In genomic region chr3:27046346-27046745, GRCh38 we compare ENCODE assay signal across 29 cellular contexts.
"Had no signal": no experiment of that assay in that cellular context is flagged by ENCODE, and none has a peak within 500 bp of the region (broad histone marks: within the 10 kb centered on the region; RNA-seq: fewer than 3 reads in every experiment).

No MANE protein-coding gene starts in this region.

- H3K27ac Mint-ChIP-seq: activated naive CD4-positive, alpha-beta T cell treated with anti-CD3 and anti-CD28 coated beads for 36 hours; activated naive CD8-positive, alpha-beta T cell treated with anti-CD3 and anti-CD28 coated beads for 36 hours; activated T-helper 1 cell treated with anti-CD3 and anti-CD28 coated beads, Interleukin-12 subunit alpha, Interleukin-12 subunit beta, Interleukin-2, Interleukin-4 antibody, amounts not matched to agents 30 ng/mL and 10 ng/mL and 1 ng/mL, durations not matched to agents 14 hours and 24 hours and 36 hours; naive B cell; stimulated activated naive B cell treated with anti-CD40 and anti-IgM and Interleukin-4, amounts not matched to agents 10 μg/mL and 1 μg/mL and 100 μg/mL, for 72 hours; T-cell had no signal

- H3K27me3 ChIP-seq: adrenal gland, dorsolateral prefrontal cortex, ovary, stomach, thyroid gland, upper lobe of right lung had no signal

- H3K36me3 ChIP-seq: adrenal gland, ovary, stomach, thyroid gland, upper lobe of right lung had no signal

- H3K27me3 Mint-ChIP-seq: activated naive CD8-positive, alpha-beta T cell treated with anti-CD3 and anti-CD28 coated beads for 36 hours; brain; naive B cell; progenitor cell of endocrine pancreas; stimulated activated naive B cell treated with anti-CD40 and anti-IgM and Interleukin-4, amounts not matched to agents 10 μg/mL and 1 μg/mL and 100 μg/mL, for 72 hours; T-cell had no signal

- DNase-seq: activated CD4-positive, alpha-beta T cell treated with anti-CD3 and anti-CD28 coated beads for 48 hours; activated CD4-positive, alpha-beta T cell treated with anti-CD3 and anti-CD28 coated beads, Interleukin-2, amount 50 U/mL, for 48 hours; activated CD8-positive, alpha-beta memory T cell treated with anti-CD3 and anti-CD28 coated beads for 24 hours; activated CD8-positive, alpha-beta memory T cell treated with anti-CD3 and anti-CD28 coated beads, Interleukin-2, amount 50 U/mL, for 4 hours; activated effector memory CD4-positive, alpha-beta T cell treated with anti-CD3 and anti-CD28 coated beads, Interleukin-2, amount 50 U/mL, for 16 hours; activated naive CD4-positive, alpha-beta T cell treated with anti-CD3 and anti-CD28 coated beads for 36 hours; activated naive CD8-positive, alpha-beta T cell treated with anti-CD3 and anti-CD28 coated beads for 36 hours; activated T-cell treated with anti-CD3 and anti-CD28 coated beads, Interleukin-2, amount 50 U/mL, for 1 hour; adrenal gland; aorta; dorsolateral prefrontal cortex; effector memory CD4-positive, alpha-beta T cell; foreskin fibroblast; left ventricle myocardium superior; naive B cell; ovary; retina; stimulated activated naive B cell treated with anti-CD40 and anti-IgM and Interleukin-4, amounts not matched to agents 10 μg/mL and 1 μg/mL and 100 μg/mL, for 72 hours; stomach; T-cell; thyroid gland; upper lobe of right lung had no signal

- H3K4me3 Mint-ChIP-seq: activated naive CD4-positive, alpha-beta T cell treated with anti-CD3 and anti-CD28 coated beads for 36 hours; activated naive CD8-positive, alpha-beta T cell treated with anti-CD3 and anti-CD28 coated beads for 36 hours; activated T-helper 1 cell treated with anti-CD3 and anti-CD28 coated beads, Interleukin-12 subunit alpha, Interleukin-12 subunit beta, Interleukin-2, Interleukin-4 antibody, amounts not matched to agents 30 ng/mL and 10 ng/mL and 1 ng/mL, durations not matched to agents 14 hours and 24 hours and 36 hours; brain; naive B cell; stimulated activated naive B cell treated with anti-CD40 and anti-IgM and Interleukin-4, amounts not matched to agents 10 μg/mL and 1 μg/mL and 100 μg/mL, for 72 hours; T-cell had no signal

- H3K27ac ChIP-seq: adrenal gland, coronary artery, dorsolateral prefrontal cortex, ovary, skin epidermis, stomach, thyroid gland, upper lobe of right lung had no signal

- H3K4me3 ChIP-seq: adrenal gland, coronary artery, dorsolateral prefrontal cortex, ovary, skin epidermis, stomach, thyroid gland, upper lobe of right lung had no signal

- H3K9me3 ChIP-seq: adrenal gland, ovary, thyroid gland had no signal

- ATAC-seq: activated CD4-positive, CD25-positive, alpha-beta regulatory T cell treated with anti-CD3 and anti-CD28 coated beads, Interleukin-2, amount 50 U/mL, for 24 hours; left ventricle myocardium superior; sciatic nerve; stimulated activated naive B cell treated with anti-CD40 and anti-IgM and Interleukin-4, amounts not matched to agents 10 μg/mL and 1 μg/mL and 100 μg/mL, for 72 hours; T-cell; upper lobe of right lung had no signal

- H3K4me1 ChIP-seq: adrenal gland, stomach, thyroid gland, upper lobe of right lung had no signal

- H3K9me3 Mint-ChIP-seq: activated T-helper 1 cell treated with anti-CD3 and anti-CD28 coated beads, Interleukin-12 subunit alpha, Interleukin-12 subunit beta, Interleukin-2, Interleukin-4 antibody, amounts not matched to agents 30 ng/mL and 10 ng/mL and 1 ng/mL, durations not matched to agents 14 hours and 24 hours and 36 hours had no signal

- H3K4me1 Mint-ChIP-seq: activated naive CD8-positive, alpha-beta T cell treated with anti-CD3 and anti-CD28 coated beads for 36 hours; naive B cell; T-cell had no signal

- H3K36me3 Mint-ChIP-seq: activated naive CD8-positive, alpha-beta T cell treated with anti-CD3 and anti-CD28 coated beads for 36 hours; brain; naive B cell; stimulated activated naive B cell treated with anti-CD40 and anti-IgM and Interleukin-4, amounts not matched to agents 10 μg/mL and 1 μg/mL and 100 μg/mL, for 72 hours; T-cell had no signal
